In genomic region chr9:13569706-13570423, GRCh38 we compare ENCODE assay signal across 1 cellular context.
TF ChIP-seq lines count a peak whose summit lies in the region.

No MANE protein-coding gene starts in this region.

TF ChIP-seq in SK-N-SH, 30 proteins besides CTCF, POLR2A, EP300 and RAD21 (continued from another document):
- TF ChIP-seq ZBTB33 (IDR thresholded peaks at IDR 0.05; ENCODE audit: borderline replicate concordance, low read depth) = no peak
- TF ChIP-seq SIN3A (IDR thresholded peaks at IDR 0.05; ENCODE audit: borderline replicate concordance, low read depth, low read length) = no peak
